Comparison of ENCODE assay signal across 9 cellular contexts in the genomic region with DNA sequence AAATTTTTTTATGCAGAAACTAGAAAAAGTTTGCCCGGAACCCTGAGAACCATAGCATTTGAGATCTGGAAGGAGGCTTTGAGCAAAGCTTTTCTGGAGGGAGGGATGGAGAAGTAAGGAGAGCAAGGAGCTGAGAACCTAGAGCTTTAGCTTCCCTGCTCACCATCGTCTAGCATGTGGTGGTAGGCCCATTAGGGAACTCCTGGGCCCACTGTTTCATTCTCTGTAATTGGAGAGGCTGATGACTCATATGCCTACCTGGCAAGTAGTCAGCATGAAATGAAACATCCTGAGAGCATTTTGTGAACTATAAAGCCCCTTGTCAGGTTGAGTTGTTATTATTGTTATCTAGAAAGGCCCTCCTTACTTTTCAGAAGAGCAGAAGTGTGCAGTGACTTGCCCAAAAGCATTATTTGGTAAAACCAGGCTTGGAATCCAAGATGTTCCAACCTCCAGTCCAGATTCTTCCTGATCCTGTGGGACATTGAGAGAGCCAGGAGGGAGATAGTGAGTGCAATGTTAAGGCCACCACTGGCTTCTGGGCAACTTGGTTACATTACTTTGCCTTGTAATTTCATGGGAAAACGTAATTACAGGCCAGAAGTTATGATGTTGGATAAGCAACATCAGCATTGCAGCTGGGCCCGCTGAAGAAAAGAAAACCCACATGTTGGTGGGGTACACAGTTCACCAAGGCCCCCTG.
A peak's percentile ranks its signal among the peaks of the same experiment; 100 is the strongest.
DNase-seq lines count a peak whose midpoint lies in the region; ATAC-seq and TF ChIP-seq lines count a peak whose summit lies in the region.
"Had no signal": no experiment of that assay in that cellular context is flagged by ENCODE, and none has a peak within 500 bp of the region (broad histone marks: within the 10 kb centered on the region; RNA-seq: fewer than 3 reads in every experiment).

No MANE protein-coding gene starts in this region.

- H3K27me3 Mint-ChIP-seq in progenitor cell of endocrine pancreas = no peaks in the 10 kb centered on the region

- H3K36me3 Mint-ChIP-seq in progenitor cell of endocrine pancreas (ENCODE audit: insufficient read depth) = no peaks in the 10 kb centered on the region

- H4K91ac ChIP-seq in trophoblast cell (ENCODE audit: low read depth, low read length) = no peak overlapping the region

- POLR2A ChIA-PET in SK-N-SH (lab: Yijun Ruan, JAX) = no interaction called here

- H3K79me2 ChIP-seq in SK-N-SH (ENCODE audit: insufficient read depth) (no peaks in the 10 kb centered on the region), mesendoderm (ENCODE audit: control insufficient read depth, insufficient read depth, low read length) (no peaks in the 10 kb centered on the region), trophoblast cell (ENCODE audit: control insufficient read depth, insufficient read depth, low read length, poor library complexity) (no peaks in the 10 kb centered on the region)

- H4K8ac ChIP-seq in mesendoderm (ENCODE audit: low read depth, low read length) (no peak overlapping the region), trophoblast cell (ENCODE audit: low read depth, low read length) (no peak overlapping the region)

- no peak overlapping the region for H3K27ac Mint-ChIP-seq in progenitor cell of endocrine pancreas

- peak; percentile 72 for ATAC-seq in HG02588 (IDR thresholded peaks at IDR 0.05; ENCODE audit: unreplicated experiment)
- ATAC-seq in HG03097 (IDR thresholded peaks at IDR 0.05; ENCODE audit: low FRiP score, unreplicated experiment) = no peak

- no peaks in the 10 kb centered on the region for H3K9me3 Mint-ChIP-seq in progenitor cell of endocrine pancreas (ENCODE audit: low read depth)

- no peaks in the 10 kb centered on the region for H4K20me1 ChIP-seq in SK-N-SH (ENCODE audit: insufficient read depth)

- H3K27ac ChIP-seq in SK-N-SH (ENCODE audit: low read depth in 2 of 2, low read length in 1 of 2) = peak overlapping the region; percentile 87 to 94
- no peak overlapping the region for H3K27ac ChIP-seq in mesendoderm (ENCODE audit: low read depth, low read length)
- no peak overlapping the region for H3K27ac ChIP-seq in trophoblast cell (ENCODE audit: low read depth, low read length)
- H3K27ac ChIP-seq: gastrocnemius medialis had no signal

- H3K9ac ChIP-seq in SK-N-SH = 0 out of 2 replicates have a peak overlapping the region, but pooled peaks have one; percentile 5
- no peak overlapping the region for H3K9ac ChIP-seq in mesendoderm (ENCODE audit: low read length)
- H3K9ac ChIP-seq in trophoblast cell (ENCODE audit: low read length) = no peak overlapping the region

- WGBS in SK-N-SH (ENCODE audit: low lambda C conversion rate) = 59% methylated on average over 4 of the region's 4 CpGs
- WGBS in mesendoderm (ENCODE audit: extremely low coverage, insufficient coverage, low lambda C conversion rate) = no CpG with 5 or more reads among the region's 4 CpGs
- no CpG with 5 or more reads among the region's 4 CpGs for WGBS in trophoblast cell (ENCODE audit: extremely low coverage, insufficient coverage, insufficient read length)

- H3K23ac ChIP-seq in mesendoderm (ENCODE audit: low read length) (no peak overlapping the region), trophoblast cell (ENCODE audit: low read length) (no peak overlapping the region)

- H3K36me3 ChIP-seq in SK-N-SH (replicated peaks in 1 of 2; ENCODE audit: control insufficient read depth in 1 of 2, insufficient read depth in 2 of 2, low read length in 1 of 2) = no peaks in the 10 kb centered on the region
- H3K36me3 ChIP-seq in mesendoderm (ENCODE audit: control insufficient read depth, insufficient read depth, low read length) = no peaks in the 10 kb centered on the region
- H3K36me3 ChIP-seq in trophoblast cell (ENCODE audit: control insufficient read depth in 1 of 2, insufficient read depth in 2 of 2, low read length in 2 of 2) = no peaks in the 10 kb centered on the region
- H3K36me3 ChIP-seq: gastrocnemius medialis had no signal

- H2AK5ac ChIP-seq in mesendoderm (ENCODE audit: low read length) (no peak overlapping the region), trophoblast cell (ENCODE audit: low read length) (no peak overlapping the region)

- no peak overlapping the region for H3K56ac ChIP-seq in mesendoderm (ENCODE audit: low read length)

- H2AFZ ChIP-seq in SK-N-SH (ENCODE audit: low read depth) = 0 out of 2 replicates have a peak overlapping the region, but pooled peaks have one; percentile 18
- H2AFZ ChIP-seq in trophoblast cell (ENCODE audit: insufficient read depth, low read length, poor library complexity) = no peak overlapping the region

- peak; percentile 25 for DNase-seq in NCI-H146 (lab: John Stamatoyannopoulos, UW)
- no peak for DNase-seq in NCI-H146 treated with DMSO at 0.1 percent for 48 hours (lab: John Stamatoyannopoulos, UW; ENCODE audit: unreplicated experiment)
- no peak for DNase-seq in SK-N-SH
- peak; percentile 65 for DNase-seq in mesendoderm
- DNase-seq in progenitor cell of endocrine pancreas (ENCODE audit: low spot score, unreplicated experiment) = no peak
- no peak for DNase-seq in trophoblast cell
- DNase-seq: gastrocnemius medialis had no signal

- H3F3A ChIP-seq in SK-N-SH (replicated peaks; ENCODE audit: insufficient read depth) = peaks cover 25% of the 10 kb centered on the region

- no peaks in the 10 kb centered on the region for H3K9me2 ChIP-seq in SK-N-SH

- H4K5ac ChIP-seq in mesendoderm (ENCODE audit: low read length) = no peak overlapping the region

- H2BK12ac ChIP-seq in trophoblast cell (ENCODE audit: low read length) = no peak overlapping the region

- no peak overlapping the region for H3K14ac ChIP-seq in trophoblast cell (ENCODE audit: low read length)

- H3K4me1 ChIP-seq in SK-N-SH (ENCODE audit: control insufficient read depth in 1 of 2, insufficient read depth in 2 of 2, low read depth in 1 of 2, low read length in 1 of 2) (peaks cover 44 to 50% of the 10 kb centered on the region in 2 experiments), mesendoderm (ENCODE audit: control insufficient read depth, low read depth, low read length) (no peaks in the 10 kb centered on the region), trophoblast cell (ENCODE audit: control insufficient read depth in 1 of 2, insufficient read depth in 2 of 2, low read length in 2 of 2) (peaks cover 2% of the 10 kb centered on the region in 2 experiments)

- H3K9me3 ChIP-seq in SK-N-SH (no peaks in the 10 kb centered on the region), trophoblast cell (ENCODE audit: insufficient read depth, low read depth, low read length) (no peaks in the 10 kb centered on the region)
- H3K9me3 ChIP-seq: gastrocnemius medialis had no signal

- no peaks in the 10 kb centered on the region for H3K79me1 ChIP-seq in mesendoderm (ENCODE audit: low read length)
- H3K79me1 ChIP-seq in trophoblast cell (ENCODE audit: low read length) = peaks cover under 1% of the 10 kb centered on the region

- TF ChIP-seq EP300 in SK-N-SH (IDR thresholded peaks at IDR 0.05; ENCODE audit: borderline replicate concordance in 1 of 2, low read depth in 1 of 2, low read length in 1 of 2) = peak; percentile 9 to 39; a peak in 1 of 4 replicates

- TF ChIP-seq CTCF in SK-N-SH (IDR thresholded peaks at IDR 0.05) = no peak
- TF ChIP-seq CTCF in progenitor cell of endocrine pancreas (IDR thresholded peaks at IDR 0.05; ENCODE audit: unreplicated experiment) = no peak

- H2BK15ac ChIP-seq in mesendoderm (replicated peaks; ENCODE audit: low read depth) = no peak overlapping the region

- CTCF ChIA-PET in SK-N-SH (lab: Yijun Ruan, JAX) = interaction anchor here (1.5 kb wide), 1 partner anchor 11 kb away, joined by 3 read pairs; no protein-coding TSS in a partner anchor

- H3K4ac ChIP-seq in mesendoderm (ENCODE audit: low read depth, low read length) (no peak overlapping the region), trophoblast cell (ENCODE audit: low read depth, low read length) (no peak overlapping the region)

- H3K27me3 ChIP-seq in SK-N-SH (ENCODE audit: insufficient read depth) (no peaks in the 10 kb centered on the region), mesendoderm (ENCODE audit: insufficient read depth, low read length, poor library complexity) (no peaks in the 10 kb centered on the region), trophoblast cell (ENCODE audit: insufficient read depth, low read length) (no peaks in the 10 kb centered on the region)
- H3K27me3 ChIP-seq: gastrocnemius medialis had no signal

- H3K18ac ChIP-seq in mesendoderm (ENCODE audit: low read length) (no peak overlapping the region), trophoblast cell (ENCODE audit: low read length) (no peak overlapping the region)

- H2BK120ac ChIP-seq in mesendoderm (ENCODE audit: low read depth, low read length) (no peak overlapping the region), trophoblast cell (ENCODE audit: insufficient read depth, low read length, poor library complexity) (no peak overlapping the region)

- no peak overlapping the region for H3K4me3 ChIP-seq in SK-N-SH (ENCODE audit: low read depth in 2 of 2, low read length in 1 of 2)
- H3K4me3 ChIP-seq in mesendoderm (ENCODE audit: low read length) = no peak overlapping the region
- H3K4me3 ChIP-seq in trophoblast cell (ENCODE audit: low read depth, low read length) = no peak overlapping the region
- H3K4me3 ChIP-seq: gastrocnemius medialis had no signal

- H3K4me1 Mint-ChIP-seq in progenitor cell of endocrine pancreas (ENCODE audit: low read depth) = peaks cover 3% of the 10 kb centered on the region

- H4K12ac ChIP-seq in trophoblast cell (ENCODE audit: low read depth, low read length) = no peak overlapping the region

- H3K4me3 Mint-ChIP-seq in progenitor cell of endocrine pancreas (ENCODE audit: low read depth) = no peak overlapping the region

- no peak for TF ChIP-seq RAD21 in SK-N-SH (IDR thresholded peaks at IDR 0.05; ENCODE audit: low read length)

- H3K4me2 ChIP-seq in SK-N-SH (peak overlapping the region; percentile 63; the same call in 1 of the 2 replicates), mesendoderm (ENCODE audit: low read length) (no peak overlapping the region), trophoblast cell (ENCODE audit: low read length) (no peak overlapping the region)

- H2BK5ac ChIP-seq in mesendoderm (ENCODE audit: low read length) (no peak overlapping the region), trophoblast cell (ENCODE audit: low read depth, low read length, poor library complexity) (no peak overlapping the region)

TF ChIP-seq in SK-N-SH, 30 proteins besides CTCF, POLR2A, EP300 and RAD21 (continues in another document):
- TF ChIP-seq FOXJ3 (CRISPR knock-in tag; IDR thresholded peaks at IDR 0.05) (no peak), RFX5 (IDR thresholded peaks at IDR 0.05; ENCODE audit: low read length) (no peak), MAX (IDR thresholded peaks at IDR 0.05; ENCODE audit: low read depth) (peak; percentile 90)

Comparison
In these comparisons a context has a peak if more than half of its experiments do, and no peak if none do; other contexts are left out.
1. DNase-seq: peak in NCI-H146 (single experiment) and mesendoderm (single experiment); none in NCI-H146 treated with DMSO at 0.1 percent for 48 hours (single experiment), SK-N-SH (single experiment), progenitor cell of endocrine pancreas (single experiment) and trophoblast cell (0 of 2).
2. H3K27ac ChIP-seq: peak in SK-N-SH (2 of 2); none in mesendoderm (single experiment) and trophoblast cell (single experiment).